ENCODE assay signal across 8 cellular contexts in genomic region chr7:1059200-1060091, GRCh38. TPM values are rescaled to one million over a fixed set of nuclear protein-coding genes. Genes with fewer than 3 reads are reported as not detected.
DNase-seq lines count a peak whose midpoint lies in the region; FAIRE-seq and TF ChIP-seq lines count a peak whose summit lies in the region.

No MANE protein-coding gene starts in this region.

- in situ Hi-C loops in G401 (cut with HindIII; ENCODE audit: low sequenced_read_pairs), result no loop called here

- peaks cover 10% of the 10 kb centered on the region for H3K4me1 Mint-ChIP-seq in neural crest cell

- no peaks in the 10 kb centered on the region; the same call in 1 of the 2 replicates for H3K36me3 ChIP-seq in ES-I3 (ENCODE audit: insufficient read depth, low read length)

- DNase-seq in NCI-H460 (ENCODE audit: extremely low read depth, low read depth) (peak; percentile 46), epithelial cell of esophagus (ENCODE audit: low read depth) (peak; percentile 77), neural crest cell (ENCODE audit: low read depth, low spot score) (no peak), kidney tubule cell (ENCODE audit: low spot score) (no peak), GM03348 (ENCODE audit: low spot score) (no peak), G401 (ENCODE audit: low spot score) (no peak), frontal cortex (ENCODE audit: low spot score in 2 of 2) (no peak)

- no peak overlapping the region for H3K4me3 ChIP-seq in epithelial cell of esophagus (ENCODE audit: low read length)

- no peak for FAIRE-seq in frontal cortex (lab: Jason Lieb, UNC)

- no peak for TF ChIP-seq CTCF in epithelial cell of esophagus (IDR thresholded peaks at IDR 0.05; ENCODE audit: insufficient read depth, low read depth, low read length, missing control alignments)
- no peak for TF ChIP-seq CTCF in neural crest cell (conservative IDR thresholded peaks at IDR 0.05)

- H3K9me3 Mint-ChIP-seq in neural crest cell, result no peaks in the 10 kb centered on the region

- no peak overlapping the region for H3K4me3 Mint-ChIP-seq in neural crest cell

- H3K9me3 ChIP-seq in ES-I3 (ENCODE audit: control insufficient read depth, insufficient read depth, low read length), result no peaks in the 10 kb centered on the region

- H3K36me3 Mint-ChIP-seq in neural crest cell (ENCODE audit: low read depth), result no peaks in the 10 kb centered on the region

- peaks cover 6% of the 10 kb centered on the region; the same call in 1 of the 2 replicates for H3K4me1 ChIP-seq in ES-I3 (ENCODE audit: insufficient read depth, low read length)

- H3K9ac ChIP-seq in ES-I3 (ENCODE audit: low read depth, low read length), result peak overlapping the region; percentile 55; the same call in 1 of the 2 replicates

- H3K27me3 Mint-ChIP-seq in neural crest cell (ENCODE audit: low read depth), result peaks cover 10% of the 10 kb centered on the region

- peak overlapping the region; percentile 35 for H3K27ac Mint-ChIP-seq in neural crest cell (ENCODE audit: unreplicated experiment)

RNA-seq across cellular contexts. Expression of gene GPR146, which starts 15.1 kb away (rescaled TPM):
- 0.72 and 1.2 TPM in 2 replicates for total RNA-seq in NCI-H460 (2014; rRNA removed; shearing (Covaris generic))
- polyA plus RNA-seq in NCI-H460 (2014; cell fraction: nucleus; rRNA removed), result 0.13 TPM in 1 of 2 replicates, not detected in the other
- total RNA-seq in neural crest cell, result 0.41 TPM in 1 of 2 replicates, not detected in the other
- 1.2 TPM in 1 of 2 replicates, not detected in the other for total RNA-seq in G401 (2014; rRNA removed; shearing (Covaris generic))
- 0.82 TPM for total RNA-seq in frontal cortex

RNA-seq across cellular contexts. Expression of gene GPER1, which starts 28.5 kb away (rescaled TPM):
- 1.9 and 2.3 TPM in 2 replicates for total RNA-seq in NCI-H460 (2014; rRNA removed; shearing (Covaris generic))
- 0.24 and 1.2 TPM in 2 replicates for polyA plus RNA-seq in NCI-H460 (2014; cell fraction: nucleus; rRNA removed)
- total RNA-seq in neural crest cell, result 0.91 and 1.1 TPM in 2 replicates
- total RNA-seq in G401 (2014; rRNA removed; shearing (Covaris generic)), result 1.4 and 3.5 TPM in 2 replicates
- total RNA-seq in frontal cortex, result 1.6 TPM

Comparison
In these comparisons a context has a peak if more than half of its experiments do, and no peak if none do; other contexts are left out.
1. DNase-seq: peak in NCI-H460 (single experiment) and epithelial cell of esophagus (single experiment); none in neural crest cell (single experiment), kidney tubule cell (single experiment), GM03348 (single experiment), G401 (single experiment) and frontal cortex (0 of 2).